16 cellular contexts compared by ENCODE assay signal in the genomic region with DNA sequence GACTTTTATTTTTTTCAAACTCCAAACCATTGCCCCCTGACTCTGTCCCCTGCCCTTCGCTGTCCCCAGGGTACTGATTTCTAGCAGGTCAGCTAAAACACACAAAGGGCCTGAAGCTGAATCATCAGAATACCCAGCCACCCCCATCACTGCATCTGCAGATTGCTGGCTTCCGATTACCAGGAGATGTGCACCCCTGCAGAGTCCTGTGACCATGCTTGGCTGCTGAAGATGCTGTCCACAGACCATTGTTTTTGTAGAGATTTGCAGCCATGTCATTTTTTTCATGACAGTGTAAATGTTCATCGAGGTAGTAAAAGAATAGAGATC.
DNase-seq lines count a peak whose midpoint lies in the region; TF ChIP-seq lines count a peak whose summit lies in the region.
"Had no signal": no experiment of that assay in that cellular context is flagged by ENCODE, and none has a peak within 500 bp of the region (broad histone marks: within the 10 kb centered on the region; RNA-seq: fewer than 3 reads in every experiment).

No MANE protein-coding gene starts in this region.

- DNase-seq in COLO829 (ENCODE audit: low spot score) (peak; percentile 15), NCI-H146 treated with DMSO at 0.1 percent for 48 hours (lab: John Stamatoyannopoulos, UW; ENCODE audit: unreplicated experiment) (peak; percentile 52), chondrocyte (ENCODE audit: low spot score) (no peak), nephron progenitor cell (no peak), DMS79 treated with DMSO at 0.1 percent for 48 hours (lab: John Stamatoyannopoulos, UW) (no peak), osteocyte (ENCODE audit: extremely low spot score, unreplicated experiment) (no peak), posterior cingulate gyrus (no peak), T-helper 1 cell (no peak)
- DNase-seq: activated B cell treated with CpG ODN at 0.5 μM for 24 hours; activated CD8-positive, alpha-beta T cell treated with anti-CD3 and anti-CD28 coated beads for 36 hours; activated T-cell treated with anti-CD3 and anti-CD28 coated beads, Interleukin-2, amount 50 U/mL, for 4 hours; naive B cell; NCI-H1930; SIG-M5; T-helper 17 cell had no signal

- H3K9me3 Mint-ChIP-seq in chondrocyte (ENCODE audit: low read depth) (no peaks in the 10 kb centered on the region), nephron progenitor cell (peaks cover 11% of the 10 kb centered on the region), osteocyte (ENCODE audit: unreplicated experiment) (no peaks in the 10 kb centered on the region)
- H3K9me3 Mint-ChIP-seq: activated B cell treated with CpG ODN at 0.5 μM for 24 hours; activated CD8-positive, alpha-beta T cell treated with anti-CD3 and anti-CD28 coated beads for 36 hours; activated naive CD4-positive, alpha-beta T cell treated with anti-CD3 and anti-CD28 coated beads, Interleukin-2, amount 50 U/mL, for 24 hours; activated T-cell treated with anti-CD3 and anti-CD28 coated beads, Interleukin-2, amount 50 U/mL, for 4 hours had no signal

- H3K36me3 Mint-ChIP-seq in chondrocyte (ENCODE audit: low read depth): peaks cover 2% of the 10 kb centered on the region
- peaks cover 7% of the 10 kb centered on the region for H3K36me3 Mint-ChIP-seq in nephron progenitor cell (ENCODE audit: low read depth)
- no peaks in the 10 kb centered on the region for H3K36me3 Mint-ChIP-seq in osteocyte (ENCODE audit: unreplicated experiment)
- H3K36me3 Mint-ChIP-seq: activated naive CD4-positive, alpha-beta T cell treated with anti-CD3 and anti-CD28 coated beads, Interleukin-2, amount 50 U/mL, for 24 hours; naive B cell had no signal

- H3K4me1 Mint-ChIP-seq in chondrocyte (ENCODE audit: low read depth) (peaks cover 16% of the 10 kb centered on the region), nephron progenitor cell (peaks cover 60% of the 10 kb centered on the region), osteocyte (ENCODE audit: unreplicated experiment) (peaks cover 14% of the 10 kb centered on the region)
- H3K4me1 Mint-ChIP-seq: activated B cell treated with CpG ODN at 0.5 μM for 24 hours; activated naive CD4-positive, alpha-beta T cell treated with anti-CD3 and anti-CD28 coated beads, Interleukin-2, amount 50 U/mL, for 24 hours; naive B cell; T-helper 17 cell had no signal

- intact Hi-C loops in posterior cingulate gyrus (cut with DNase I): loop anchor here (10.0 kb wide), 1 partner anchor 59 kb away; no protein-coding TSS in a partner anchor

- TF ChIP-seq CTCF in chondrocyte (IDR thresholded peaks at IDR 0.05): no peak
- no peak for TF ChIP-seq CTCF in nephron progenitor cell (IDR thresholded peaks at IDR 0.05)
- no peak for TF ChIP-seq CTCF in osteocyte (IDR thresholded peaks at IDR 0.05)

- H3K27me3 Mint-ChIP-seq in chondrocyte (ENCODE audit: low read depth) (no peaks in the 10 kb centered on the region), nephron progenitor cell (ENCODE audit: low read depth, poor library complexity) (no peaks in the 10 kb centered on the region), osteocyte (ENCODE audit: unreplicated experiment) (no peaks in the 10 kb centered on the region)
- H3K27me3 Mint-ChIP-seq: activated CD8-positive, alpha-beta T cell treated with anti-CD3 and anti-CD28 coated beads for 36 hours; activated naive CD4-positive, alpha-beta T cell treated with anti-CD3 and anti-CD28 coated beads, Interleukin-2, amount 50 U/mL, for 24 hours had no signal

- H3K4me3 Mint-ChIP-seq in chondrocyte (ENCODE audit: unreplicated experiment) (no peak overlapping the region), nephron progenitor cell (peak overlapping the region; percentile 3), osteocyte (ENCODE audit: unreplicated experiment) (no peak overlapping the region)
- H3K4me3 Mint-ChIP-seq: activated B cell treated with CpG ODN at 0.5 μM for 24 hours; activated CD8-positive, alpha-beta T cell treated with anti-CD3 and anti-CD28 coated beads for 36 hours; activated naive CD4-positive, alpha-beta T cell treated with anti-CD3 and anti-CD28 coated beads, Interleukin-2, amount 50 U/mL, for 24 hours; activated T-cell treated with anti-CD3 and anti-CD28 coated beads, Interleukin-2, amount 50 U/mL, for 4 hours; naive B cell; T-helper 17 cell had no signal

- H3K27ac Mint-ChIP-seq in chondrocyte (ENCODE audit: unreplicated experiment): peak overlapping the region; percentile 22
- H3K27ac Mint-ChIP-seq in nephron progenitor cell: peak overlapping the region; percentile 93
- no peak overlapping the region for H3K27ac Mint-ChIP-seq in osteocyte (ENCODE audit: unreplicated experiment)
- H3K27ac Mint-ChIP-seq: activated B cell treated with CpG ODN at 0.5 μM for 24 hours; activated CD8-positive, alpha-beta T cell treated with anti-CD3 and anti-CD28 coated beads for 36 hours; activated naive CD4-positive, alpha-beta T cell treated with anti-CD3 and anti-CD28 coated beads, Interleukin-2, amount 50 U/mL, for 24 hours; naive B cell; T-helper 17 cell had no signal

Comparison
In these comparisons a context has a peak if more than half of its experiments do, and no peak if none do; other contexts are left out.
1. DNase-seq: peak in COLO829 (single experiment) and NCI-H146 treated with DMSO at 0.1 percent for 48 hours (single experiment); none in chondrocyte (single experiment), nephron progenitor cell (single experiment), DMS79 treated with DMSO at 0.1 percent for 48 hours (single experiment), osteocyte (single experiment), posterior cingulate gyrus (0 of 10) and T-helper 1 cell (0 of 5).